Comparison of ENCODE assay signal across 16 cellular contexts in the genomic region with DNA sequence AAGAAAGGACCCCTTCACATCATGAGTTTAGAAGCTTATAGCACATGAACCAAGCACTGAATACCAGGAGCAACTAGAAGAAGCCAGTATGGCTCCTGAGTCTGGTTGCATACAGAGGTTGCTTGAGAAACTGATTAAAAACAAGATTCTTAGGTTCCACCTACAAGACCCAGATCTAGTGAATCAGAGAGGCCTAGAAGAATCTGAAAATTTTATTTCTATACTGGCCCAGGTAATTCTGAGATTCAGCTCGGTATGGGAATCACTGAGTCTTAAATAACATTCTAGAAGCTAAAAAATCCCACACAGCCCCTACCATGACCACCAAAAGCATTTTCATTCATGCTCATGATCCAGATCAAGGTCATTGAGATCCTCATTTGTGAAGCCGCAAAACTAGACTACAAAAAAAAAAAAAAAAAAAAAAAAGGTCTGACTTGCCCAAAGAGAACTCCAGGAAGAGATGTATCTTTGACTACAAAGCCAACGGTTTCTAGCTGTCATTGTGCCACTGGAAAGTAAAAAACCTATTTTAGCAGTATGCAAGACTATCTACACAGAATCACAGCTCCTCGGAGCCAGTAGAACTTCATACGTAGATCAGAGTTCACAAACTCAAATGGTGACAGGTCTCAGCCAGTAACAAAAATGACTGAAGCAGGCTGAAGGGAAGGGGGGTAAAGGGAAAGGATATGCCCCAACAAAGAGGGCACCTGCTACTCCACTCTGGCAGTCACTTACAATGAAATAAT.
DNase-seq lines count a peak whose midpoint lies in the region; ATAC-seq and TF ChIP-seq lines count a peak whose summit lies in the region.
"Had no signal": no experiment of that assay in that cellular context is flagged by ENCODE, and none has a peak within 500 bp of the region (broad histone marks: within the 10 kb centered on the region; RNA-seq: fewer than 3 reads in every experiment).

No MANE protein-coding gene starts in this region.

- peaks cover 6% of the 10 kb centered on the region for H3K4me1 Mint-ChIP-seq in activated T-cell treated with anti-CD3 and anti-CD28 coated beads, Interleukin-2, amount 50 U/mL, for 72 hours (ENCODE audit: low read depth)
- H3K4me1 Mint-ChIP-seq in GM23338: no peaks in the 10 kb centered on the region
- H3K4me1 Mint-ChIP-seq in activated T-helper 17 cell treated with anti-CD3 and anti-CD28 coated beads, Interleukin-2, amount 50 U/mL, for 72 hours: peaks cover 21% of the 10 kb centered on the region

- H3K27me3 ChIP-seq in GM23338 (ENCODE audit: insufficient read depth): no peaks in the 10 kb centered on the region

- no peaks in the 10 kb centered on the region for H4K20me1 ChIP-seq in GM23338 (replicated peaks; ENCODE audit: insufficient read depth)

- peak; percentile 78 to 87 for ATAC-seq in activated T-cell treated with anti-CD3 and anti-CD28 coated beads, Interleukin-2, amount 50 U/mL, for 72 hours (replicated peaks in 1 of 2)
- ATAC-seq in GM23338 (no peak), HG03095 (IDR thresholded peaks at IDR 0.05; ENCODE audit: unreplicated experiment) (no peak)
- ATAC-seq in activated T-helper 17 cell treated with anti-CD3 and anti-CD28 coated beads, Interleukin-2, amount 50 U/mL, for 72 hours (replicated peaks): peak; percentile 85

- peaks cover 8% of the 10 kb centered on the region; the same call in 1 of the 2 replicates for H3K9me2 ChIP-seq in GM23338 (ENCODE audit: insufficient read depth)

- H3K27me3 Mint-ChIP-seq in activated T-cell treated with anti-CD3 and anti-CD28 coated beads, Interleukin-2, amount 50 U/mL, for 72 hours (ENCODE audit: low read depth): peaks cover 13% of the 10 kb centered on the region
- peaks cover 2% of the 10 kb centered on the region for H3K27me3 Mint-ChIP-seq in GM23338 (ENCODE audit: insufficient read depth, low read depth, poor library complexity)
- peaks cover 8% of the 10 kb centered on the region for H3K27me3 Mint-ChIP-seq in activated T-helper 17 cell treated with anti-CD3 and anti-CD28 coated beads, Interleukin-2, amount 50 U/mL, for 72 hours
- H3K27me3 Mint-ChIP-seq: CD4-positive, alpha-beta memory T cell had no signal

- H3K36me3 ChIP-seq in GM23338 (ENCODE audit: insufficient read depth): no peaks in the 10 kb centered on the region
- H3K36me3 ChIP-seq: HAP-1 had no signal

- H3F3A ChIP-seq in GM23338 (replicated peaks; ENCODE audit: low read depth): no peaks in the 10 kb centered on the region

- DNase-seq in activated T-cell treated with anti-CD3 and anti-CD28 coated beads, Interleukin-2, amount 50 U/mL, for 72 hours: peak in 1 of 2 donors; percentile 16
- DNase-seq in activated T-cell treated with anti-CD3 and anti-CD28 coated beads, Interleukin-2, amount 50 U/mL, for 48 hours: no peak
- DNase-seq in GM23338 (ENCODE audit: low spot score): no peak
- no peak for DNase-seq in NCI-H2171 (lab: John Stamatoyannopoulos, UW)
- DNase-seq: C1 segment of cervical spinal cord; Calu3; CD4-positive, alpha-beta memory T cell; COR-L47; DMS53; DMS79 treated with DMSO at 0.1 percent for 48 hours; GF-D8; GOT3; HFFc6 had no signal

- H3K4me1 ChIP-seq in GM23338 (ENCODE audit: insufficient read depth): no peaks in the 10 kb centered on the region

- H3K36me3 Mint-ChIP-seq in activated T-cell treated with anti-CD3 and anti-CD28 coated beads, Interleukin-2, amount 50 U/mL, for 72 hours (ENCODE audit: insufficient read depth in 2 of 2): peaks cover 0 to 3% of the 10 kb centered on the region in 2 donors
- H3K36me3 Mint-ChIP-seq in GM23338 (ENCODE audit: low read depth): no peaks in the 10 kb centered on the region
- H3K36me3 Mint-ChIP-seq in activated T-helper 17 cell treated with anti-CD3 and anti-CD28 coated beads, Interleukin-2, amount 50 U/mL, for 72 hours (ENCODE audit: low read depth): no peaks in the 10 kb centered on the region
- H3K36me3 Mint-ChIP-seq: CD4-positive, alpha-beta memory T cell had no signal

- no peak overlapping the region for H3K4me3 ChIP-seq in GM23338
- H3K4me3 ChIP-seq: HAP-1 had no signal

- H3K4me3 Mint-ChIP-seq in activated T-cell treated with anti-CD3 and anti-CD28 coated beads, Interleukin-2, amount 50 U/mL, for 72 hours: peak overlapping the region in 1 of 2 donors; percentile 33
- H3K4me3 Mint-ChIP-seq in GM23338: no peak overlapping the region
- H3K4me3 Mint-ChIP-seq in activated T-helper 17 cell treated with anti-CD3 and anti-CD28 coated beads, Interleukin-2, amount 50 U/mL, for 72 hours: peak overlapping the region; percentile 63
- H3K4me3 Mint-ChIP-seq: CD4-positive, alpha-beta memory T cell; HFFc6 had no signal

- TF ChIP-seq CTCF in GM23338 (conservative IDR thresholded peaks at IDR 0.05; ENCODE audit: low read depth in 2 of 2): no peak

- peak overlapping the region; percentile 38 for H3K27ac Mint-ChIP-seq in activated T-cell treated with anti-CD3 and anti-CD28 coated beads, Interleukin-2, amount 50 U/mL, for 72 hours
- H3K27ac Mint-ChIP-seq in GM23338: no peak overlapping the region
- H3K27ac Mint-ChIP-seq in activated T-helper 17 cell treated with anti-CD3 and anti-CD28 coated beads, Interleukin-2, amount 50 U/mL, for 72 hours: peak overlapping the region; percentile 80
- H3K27ac Mint-ChIP-seq: CD4-positive, alpha-beta memory T cell; HFFc6 had no signal

- H2AFZ ChIP-seq in GM23338: peak overlapping the region; percentile 47; the same call in 1 of the 2 replicates

- no peaks in the 10 kb centered on the region for H3K79me2 ChIP-seq in GM23338 (replicated peaks; ENCODE audit: insufficient read depth)

- peaks cover 0 to 5% of the 10 kb centered on the region in 2 donors for H3K9me3 Mint-ChIP-seq in activated T-cell treated with anti-CD3 and anti-CD28 coated beads, Interleukin-2, amount 50 U/mL, for 72 hours
- peaks cover 3% of the 10 kb centered on the region; the same call in 1 of the 3 replicates for H3K9me3 Mint-ChIP-seq in GM23338
- H3K9me3 Mint-ChIP-seq in activated T-helper 17 cell treated with anti-CD3 and anti-CD28 coated beads, Interleukin-2, amount 50 U/mL, for 72 hours: peaks cover 6% of the 10 kb centered on the region

- no peak overlapping the region for H3K27ac ChIP-seq in GM23338 (ENCODE audit: low read depth)

- no peak overlapping the region for H3K4me2 ChIP-seq in GM23338

TF ChIP-seq in GM23338, 12 proteins besides CTCF, POLR2A, EP300 and RAD21 (continues in another document):
- TF ChIP-seq ZNF331 (CRISPR knock-in tag; IDR thresholded peaks at IDR 0.05; ENCODE audit: low read depth) (no peak), CREB1 (CRISPR knock-in tag; IDR thresholded peaks at IDR 0.05; ENCODE audit: low read depth) (no peak), EZH2 (IDR thresholded peaks at IDR 0.05; ENCODE audit: low read depth, unreplicated experiment) (no peak), POLR2AphosphoS5 (IDR thresholded peaks at IDR 0.05; ENCODE audit: low read depth) (no peak), NANOG (IDR thresholded peaks at IDR 0.05; ENCODE audit: borderline replicate concordance) (no peak), JUNB (IDR thresholded peaks at IDR 0.05; ENCODE audit: unreplicated experiment) (no peak), ZNF114 (CRISPR knock-in tag; IDR thresholded peaks at IDR 0.05) (no peak), EZH2phosphoT487 (IDR thresholded peaks at IDR 0.05; ENCODE audit: unreplicated experiment) (no peak), STAT1 (IDR thresholded peaks at IDR 0.05; ENCODE audit: unreplicated experiment) (no peak)
- TF ChIP-seq, protein P1, sequence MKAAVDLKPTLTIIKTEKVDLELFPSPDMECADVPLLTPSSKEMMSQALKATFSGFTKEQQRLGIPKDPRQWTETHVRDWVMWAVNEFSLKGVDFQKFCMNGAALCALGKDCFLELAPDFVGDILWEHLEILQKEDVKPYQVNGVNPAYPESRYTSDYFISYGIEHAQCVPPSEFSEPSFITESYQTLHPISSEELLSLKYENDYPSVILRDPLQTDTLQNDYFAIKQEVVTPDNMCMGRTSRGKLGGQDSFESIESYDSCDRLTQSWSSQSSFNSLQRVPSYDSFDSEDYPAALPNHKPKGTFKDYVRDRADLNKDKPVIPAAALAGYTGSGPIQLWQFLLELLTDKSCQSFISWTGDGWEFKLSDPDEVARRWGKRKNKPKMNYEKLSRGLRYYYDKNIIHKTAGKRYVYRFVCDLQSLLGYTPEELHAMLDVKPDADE (IDR thresholded peaks at IDR 0.05): no peak

Comparison
In these comparisons a context has a peak if more than half of its experiments do, and no peak if none do; other contexts are left out.
1. ATAC-seq: peak in activated T-cell treated with anti-CD3 and anti-CD28 coated beads, Interleukin-2, amount 50 U/mL, for 72 hours (2 of 2) and activated T-helper 17 cell treated with anti-CD3 and anti-CD28 coated beads, Interleukin-2, amount 50 U/mL, for 72 hours (single experiment); none in GM23338 (single experiment) and HG03095 (single experiment).